In genomic region chr3:182136008-182136910, GRCh38 we compare ENCODE assay signal across 22 cellular contexts.
DNase-seq lines count a peak whose midpoint lies in the region; ATAC-seq lines count a peak whose summit lies in the region.
"Had no signal": no experiment of that assay in that cellular context is flagged by ENCODE, and none has a peak within 500 bp of the region (broad histone marks: within the 10 kb centered on the region; RNA-seq: fewer than 3 reads in every experiment).

No MANE protein-coding gene starts in this region.

- intact Hi-C loops in left colon (cut with DNase I, micrococcal nuclease), result no loop called here

- ATAC-seq in left colon (peak; percentile 58), HG02981 (IDR thresholded peaks at IDR 0.05; ENCODE audit: unreplicated experiment) (no peak), GM18502 (IDR thresholded peaks at IDR 0.05; ENCODE audit: poor library complexity, unreplicated experiment) (no peak)
- ATAC-seq: heart left ventricle, left lobe of liver had no signal

- DNase-seq in COR-L47 (lab: John Stamatoyannopoulos, UW) (peak; percentile 70), NCI-H1092 treated with DMSO at 0.1 percent for 48 hours (lab: John Stamatoyannopoulos, UW) (peak; percentile 42), NCI-H69 (lab: John Stamatoyannopoulos, UW) (peak; percentile 88), left colon (no peak), H4 (ENCODE audit: low spot score) (no peak)
- DNase-seq in activated CD4-positive, CD25-positive, alpha-beta regulatory T cell (lab: John Stamatoyannopoulos, UW), result no peak
- DNase-seq: ACHN; activated CD4-positive, alpha-beta T cell treated with anti-CD3 and anti-CD28 coated beads, Interleukin-2, amount 10 ng/mL, durations not matched to agents 7 days and 5 days; H7; heart left ventricle; KG1; MV-4-11; naive B cell; NCI-H2227 treated with DMSO at 0.1 percent for 48 hours; pancreas; right lobe of liver; SK-N-SH; stimulated activated CD8-positive, alpha-beta memory T cell treated with anti-CD3 and anti-CD28 coated beads, Interleukin-4, amount 100 ng/mL, for 48 hours; trophoblast cell had no signal

Comparison
In these comparisons a context has a peak if more than half of its experiments do, and no peak if none do; other contexts are left out.
1. DNase-seq: peak in COR-L47 (single experiment), NCI-H1092 treated with DMSO at 0.1 percent for 48 hours (single experiment) and NCI-H69 (single experiment); none in left colon (0 of 2), H4 (single experiment) and activated CD4-positive, CD25-positive, alpha-beta regulatory T cell (0 of 4).